In the genomic region with DNA sequence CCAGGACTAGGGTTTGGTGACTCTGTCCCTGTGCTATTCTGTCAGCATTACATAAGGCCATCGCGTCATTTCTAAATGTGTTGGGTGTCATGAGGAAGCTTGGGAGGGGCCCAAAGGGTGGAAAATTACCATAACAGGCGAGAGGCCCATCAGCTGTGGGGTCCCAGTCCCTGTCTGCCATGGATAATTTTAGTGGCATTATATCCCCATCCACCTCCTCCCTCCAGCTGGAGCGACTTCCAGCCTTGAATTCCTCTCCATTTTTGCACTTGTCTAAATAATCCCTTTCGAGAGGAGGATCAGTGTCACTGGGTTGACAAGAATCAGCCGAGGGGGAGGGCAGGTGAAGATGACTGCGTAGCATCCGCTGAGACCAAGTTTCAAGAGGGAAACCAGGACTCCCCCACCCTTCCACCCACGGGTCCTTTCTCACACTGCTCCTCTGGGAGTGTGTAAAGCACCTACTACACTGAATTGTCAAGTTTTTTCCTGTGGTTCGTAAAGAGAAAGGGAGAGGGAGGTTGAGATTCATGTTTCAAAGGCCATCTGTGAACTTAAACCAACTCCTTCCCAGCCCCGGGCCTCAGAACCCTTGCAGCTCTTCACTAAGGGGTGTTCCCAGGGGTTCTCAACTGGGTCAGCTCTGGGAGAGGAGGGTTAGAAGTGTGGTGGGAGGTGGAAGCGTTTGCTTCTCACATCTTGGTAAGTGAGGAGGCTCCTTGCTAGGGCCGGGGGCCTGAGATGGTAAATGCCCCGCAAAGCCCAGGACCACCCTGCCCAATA, we compare ENCODE assay signal across 9 cellular contexts. TPM values are rescaled to one million over a fixed set of nuclear protein-coding genes. Genes with fewer than 3 reads are reported as not detected.
DNase-seq lines count a peak whose midpoint lies in the region; ATAC-seq and TF ChIP-seq lines count a peak whose summit lies in the region.
"Had no signal": no experiment of that assay in that cellular context is flagged by ENCODE, and none has a peak within 500 bp of the region (broad histone marks: within the 10 kb centered on the region; RNA-seq: fewer than 3 reads in every experiment).

No MANE protein-coding gene starts in this region.

- no peaks in the 10 kb centered on the region for H3K9me3 ChIP-seq in psoas muscle
- no peaks in the 10 kb centered on the region for H3K9me3 ChIP-seq in tibial artery
- H3K9me3 ChIP-seq: adrenal gland had no signal

- DNase-seq in psoas muscle = no peak
- DNase-seq in iPS-NIHi7 (ENCODE audit: extremely low spot score) = no peak
- no peak for DNase-seq in middle frontal gyrus (ENCODE audit: extremely low spot score, low spot score)
- DNase-seq in tibial artery = no peak

- H3K4me1 ChIP-seq in psoas muscle (peaks cover 45% of the 10 kb centered on the region), tibial artery (peaks cover 0 to 16% (median 0%) of the 10 kb centered on the region in 4 donors)

- WGBS in psoas muscle, 3 donors = 28 to 37% (median 28%) methylated on average over 14 of the region's 14 CpGs

- H3K27me3 ChIP-seq in psoas muscle (ENCODE audit: insufficient read depth in 3 of 3, low read length in 2 of 3) = no peaks in the 10 kb centered on the region
- no peaks in the 10 kb centered on the region for H3K27me3 ChIP-seq in tibial artery
- H3K27me3 ChIP-seq: adrenal gland had no signal

- ATAC-seq in GM18861 (IDR thresholded peaks at IDR 0.05; ENCODE audit: unreplicated experiment) (peak; percentile 56), GM21526 (IDR thresholded peaks at IDR 0.05; ENCODE audit: low FRiP score, unreplicated experiment) (peak; percentile 76), HG03457 (IDR thresholded peaks at IDR 0.05; ENCODE audit: unreplicated experiment) (peak; percentile 48), psoas muscle (peak; percentile 56 to 66 (median 60))
- ATAC-seq: HCT116 had no signal

- peak overlapping the region; percentile 86 for H3K27ac ChIP-seq in psoas muscle
- H3K27ac ChIP-seq in tibial artery = no peak overlapping the region
- H3K27ac ChIP-seq: adrenal gland had no signal

- H3K36me3 ChIP-seq in psoas muscle (ENCODE audit: insufficient read depth in 1 of 2, low read depth in 1 of 2) (no peaks in the 10 kb centered on the region), tibial artery (peaks cover 0 to 6% (median 0%) of the 10 kb centered on the region in 3 donors)
- H3K36me3 ChIP-seq: adrenal gland had no signal

- H3K4me3 ChIP-seq in psoas muscle = peak overlapping the region; percentile 1
- H3K4me3 ChIP-seq in tibial artery = no peak overlapping the region
- H3K4me3 ChIP-seq: adrenal gland had no signal

- TF ChIP-seq CTCF in psoas muscle (IDR thresholded peaks at IDR 0.05) (no peak), tibial artery (IDR thresholded peaks at IDR 0.05) (no peak)

- intact Hi-C loops in psoas muscle (cut with DNase I) = loop anchor here in 1 of 2 donors (5.0 to 10.0 kb wide), 2 partner anchors 122 to 505 kb away; a partner anchor contains a TSS
- intact Hi-C loops in tibial artery (cut with DNase I; ENCODE audit: low total_unique reads) = no loop called here

RNA-seq across cellular contexts. Expression of a gene that starts 29.2 kb away (rescaled TPM):
- 1 to 10 TPM in 1 of 4 donors, under 1 TPM in 3; 0.16 to 1.6 (median 0.17) TPM for total RNA-seq in psoas muscle
- under 1 TPM; 0.09 to 0.39 (median 0.21) TPM for polyA plus RNA-seq in psoas muscle

RNA-seq across cellular contexts. Expression of a gene that starts 36.1 kb away (rescaled TPM):
- total RNA-seq in psoas muscle = 10 to 100 TPM; 18.2 to 24.9 (median 19.5) TPM
- 10 to 100 TPM in 1 of 3 donors, 1 to 10 TPM in 2; 7.3 to 18.0 (median 7.5) TPM for polyA plus RNA-seq in psoas muscle
